10 cellular contexts compared by ENCODE assay signal in the genomic region with DNA sequence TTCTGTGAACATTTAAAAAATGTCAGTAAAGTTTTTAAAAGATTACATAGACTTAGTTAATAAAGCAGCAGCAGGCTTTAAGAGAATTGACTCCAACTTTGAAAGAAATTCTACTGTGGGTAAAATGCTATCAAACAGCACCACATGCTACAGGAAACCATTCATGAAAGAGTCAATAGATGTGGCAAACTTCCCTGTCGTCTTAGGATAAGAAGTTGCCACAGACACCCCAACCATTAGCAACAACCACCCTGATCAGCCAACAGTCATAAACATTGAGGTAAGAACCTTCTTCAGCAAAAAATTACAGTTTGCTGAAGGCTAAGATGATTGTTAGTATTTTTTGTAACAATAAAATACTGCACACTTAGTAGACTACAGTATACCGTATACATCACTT.
"Had no signal": no experiment of that assay in that cellular context is flagged by ENCODE, and none has a peak within 500 bp of the region (broad histone marks: within the 10 kb centered on the region; RNA-seq: fewer than 3 reads in every experiment).

No MANE protein-coding gene starts in this region.

- H3K27ac ChIP-seq: GM23248, HL-60 had no signal

- DNase-seq: GM23248, GOT3, H7, HFFc6, KG1 had no signal

- ATAC-seq: HCT116, HepG2, K562 had no signal

- H3K36me3 ChIP-seq: HAP-1 had no signal

- H3K4me3 ChIP-seq: GM23248, HAP-1, K562 had no signal

- H2AFZ ChIP-seq: GM23248 had no signal

- H3K9ac ChIP-seq: GM23248 had no signal
